ENCODE assay signal across 13 cellular contexts in the genomic region with DNA sequence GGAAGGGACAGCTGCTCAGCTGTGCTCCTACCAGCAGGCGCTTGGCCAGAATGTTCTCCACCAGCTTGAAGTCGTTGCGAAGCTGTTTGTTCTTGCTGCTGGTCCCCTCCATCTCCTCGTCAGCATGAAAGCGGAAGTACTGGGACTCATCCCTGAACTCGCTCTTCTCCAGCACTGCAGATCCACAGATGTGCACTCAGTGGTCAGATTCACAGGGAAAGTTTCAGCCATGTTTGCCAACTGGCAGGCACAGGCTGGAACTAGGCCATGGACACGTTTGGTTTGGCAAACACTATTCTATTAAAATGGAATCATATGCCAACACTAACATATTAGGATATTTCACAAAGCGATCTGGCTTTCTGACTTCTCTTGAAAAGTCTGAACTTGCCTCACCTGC.
DNase-seq lines count a peak whose midpoint lies in the region; ATAC-seq and TF ChIP-seq lines count a peak whose summit lies in the region.
"Had no signal": no experiment of that assay in that cellular context is flagged by ENCODE, and none has a peak within 500 bp of the region (broad histone marks: within the 10 kb centered on the region; RNA-seq: fewer than 3 reads in every experiment).

No MANE protein-coding gene starts in this region.

- DNase-seq in NCI-H2171 treated with DMSO at 0.1 percent for 48 hours (lab: John Stamatoyannopoulos, UW) (peak; percentile 28), NCI-H2171 (lab: John Stamatoyannopoulos, UW) (no peak), PC-3 (no peak), dermis microvascular lymphatic vessel endothelial cell (ENCODE audit: low read depth in 2 of 2) (peak; percentile 56 to 77), Right ventricle myocardium superior (no peak), cardiac septum (ENCODE audit: low spot score) (no peak), Caco-2 (no peak)
- DNase-seq: brain microvascular endothelial cell, DND-41, lower lobe of right lung, thyroid gland had no signal

- no peak overlapping the region for H2AFZ ChIP-seq in PC-3 (ENCODE audit: low read length)

- BruUV-seq in PC-3 (replicated peaks; lab: Mats Ljungman, UMichigan) (no TSS peak), Caco-2 (replicated peaks; lab: Mats Ljungman, UMichigan) (no TSS peak)

- H3K36me3 Mint-ChIP-seq in stimulated activated memory B cell treated with anti-CD40 and anti-IgM and Interleukin-4, amounts not matched to agents 10 μg/mL and 1 μg/mL and 100 μg/mL, for 72 hours = peaks cover 89% of the 10 kb centered on the region
- peaks cover 10% of the 10 kb centered on the region for H3K36me3 Mint-ChIP-seq in Caco-2 (ENCODE audit: insufficient read depth, unreplicated experiment)

- no peak overlapping the region for H3K27ac ChIP-seq in PC-3 (ENCODE audit: low read length)
- H3K27ac ChIP-seq: brain microvascular endothelial cell, epithelial cell of prostate, lower lobe of right lung, thyroid gland had no signal

- H3K4me3 ChIP-seq in PC-3 (ENCODE audit: low read length) (no peak overlapping the region), Caco-2 (ENCODE audit: low read depth, low read length) (no peak overlapping the region)
- H3K4me3 ChIP-seq: lower lobe of right lung, thyroid gland had no signal

- no peak overlapping the region for H3K9ac ChIP-seq in PC-3 (ENCODE audit: low read length)

- no peak overlapping the region for H3K4me2 ChIP-seq in PC-3 (ENCODE audit: low read length)

- no peaks in the 10 kb centered on the region for H3K9me2 ChIP-seq in PC-3 (replicated peaks; ENCODE audit: low read length)

- H3K9me3 ChIP-seq in PC-3 (ENCODE audit: low read length) (no peaks in the 10 kb centered on the region), Caco-2 (peaks cover 5% of the 10 kb centered on the region; the same call in 1 of the 2 replicates)
- H3K9me3 ChIP-seq: lower lobe of right lung, thyroid gland had no signal

- TF ChIP-seq CTCF in PC-3 (conservative IDR thresholded peaks at IDR 0.05; ENCODE audit: low read depth, low read length) (no peak), Caco-2 (IDR thresholded peaks at IDR 0.05; ENCODE audit: insufficient read depth in 1 of 2, low read depth in 1 of 2, low read length in 1 of 2, severe bottlenecking in 1 of 2, unreplicated experiment in 1 of 2) (no peak)

- CTCF ChIA-PET in PC-3 (lab: Charles Lee) (no interaction called here), Caco-2 (lab: Charles Lee) (interaction anchor here (0.5 to 0.8 kb wide), 2 partner anchors 8 to 237 kb away, joined by 3 to 5 read pairs; no protein-coding TSS in a partner anchor)

- H3K27me3 ChIP-seq in PC-3 (ENCODE audit: low read length) (no peaks in the 10 kb centered on the region), Caco-2 (replicated peaks; ENCODE audit: control insufficient read depth, insufficient read depth, low read length) (no peaks in the 10 kb centered on the region)
- H3K27me3 ChIP-seq: brain microvascular endothelial cell, thyroid gland had no signal

- H3K27me3 Mint-ChIP-seq in stimulated activated memory B cell treated with anti-CD40 and anti-IgM and Interleukin-4, amounts not matched to agents 10 μg/mL and 1 μg/mL and 100 μg/mL, for 72 hours = no peaks in the 10 kb centered on the region
- no peaks in the 10 kb centered on the region for H3K27me3 Mint-ChIP-seq in Caco-2 (ENCODE audit: insufficient read depth, unreplicated experiment)

- no peak overlapping the region for H3K4me3 Mint-ChIP-seq in stimulated activated memory B cell treated with anti-CD40 and anti-IgM and Interleukin-4, amounts not matched to agents 10 μg/mL and 1 μg/mL and 100 μg/mL, for 72 hours
- no peak overlapping the region for H3K4me3 Mint-ChIP-seq in Caco-2 (ENCODE audit: unreplicated experiment)

- intact Hi-C loops in PC-3 (cut with micrococcal nuclease) (loop anchor here (10.0 kb wide), 1 partner anchor 135 kb away; no protein-coding TSS in a partner anchor), Right ventricle myocardium superior (cut with DNase I) (no loop called here), cardiac septum (cut with DNase I) (no loop called here), Caco-2 (cut with micrococcal nuclease; ENCODE audit: unreplicated experiment) (loop anchor here (5.0 kb wide), 2 partner anchors 67 to 132 kb away; no protein-coding TSS in a partner anchor)

- peaks cover 34% of the 10 kb centered on the region for H3K4me1 Mint-ChIP-seq in stimulated activated memory B cell treated with anti-CD40 and anti-IgM and Interleukin-4, amounts not matched to agents 10 μg/mL and 1 μg/mL and 100 μg/mL, for 72 hours
- H3K4me1 Mint-ChIP-seq in Caco-2 (ENCODE audit: low read depth, unreplicated experiment) = peaks cover 6% of the 10 kb centered on the region

- H4K20me1 ChIP-seq in PC-3 (ENCODE audit: low read length) = no peaks in the 10 kb centered on the region

- peak overlapping the region; percentile 73 for H3K27ac Mint-ChIP-seq in stimulated activated memory B cell treated with anti-CD40 and anti-IgM and Interleukin-4, amounts not matched to agents 10 μg/mL and 1 μg/mL and 100 μg/mL, for 72 hours
- no peak overlapping the region for H3K27ac Mint-ChIP-seq in Caco-2 (ENCODE audit: unreplicated experiment)

- no peaks in the 10 kb centered on the region for H3K9me3 Mint-ChIP-seq in stimulated activated memory B cell treated with anti-CD40 and anti-IgM and Interleukin-4, amounts not matched to agents 10 μg/mL and 1 μg/mL and 100 μg/mL, for 72 hours
- H3K9me3 Mint-ChIP-seq in Caco-2 (ENCODE audit: unreplicated experiment) = peaks cover 6% of the 10 kb centered on the region

- H3K36me3 ChIP-seq in PC-3 (ENCODE audit: low read depth, low read length) (no peaks in the 10 kb centered on the region), Caco-2 (ENCODE audit: control insufficient read depth, insufficient read depth, low read length) (no peaks in the 10 kb centered on the region)

- H3F3A ChIP-seq in PC-3 (ENCODE audit: low read length, unreplicated experiment) = no peaks in the 10 kb centered on the region

- ATAC-seq in PC-3 (0 out of 2 replicates have a peak, but pooled peaks have one; percentile 3), Right ventricle myocardium superior (ENCODE audit: poor library complexity) (no peak)
- no peak for ATAC-seq in stimulated activated memory B cell treated with anti-CD40 and anti-IgM and Interleukin-4, amounts not matched to agents 10 μg/mL and 1 μg/mL and 100 μg/mL, for 72 hours
- ATAC-seq: lower lobe of right lung had no signal

- H3K4me1 ChIP-seq in PC-3 (ENCODE audit: insufficient read depth, low read length) (no peaks in the 10 kb centered on the region), Caco-2 (no peaks in the 10 kb centered on the region)
- H3K4me1 ChIP-seq: thyroid gland had no signal

- no peaks in the 10 kb centered on the region for H3K79me2 ChIP-seq in PC-3 (ENCODE audit: low read length)

- POLR2A ChIA-PET in PC-3 (lab: Charles Lee; ENCODE audit: unreplicated experiment) = no interaction called here
- POLR2A ChIA-PET in Caco-2 (lab: Charles Lee) = no interaction called here

Comparison
In these comparisons a context has a peak if more than half of its experiments do, and no peak if none do; other contexts are left out.
1. DNase-seq: peak in NCI-H2171 treated with DMSO at 0.1 percent for 48 hours (single experiment) and dermis microvascular lymphatic vessel endothelial cell (2 of 2); none in NCI-H2171 (single experiment), PC-3 (single experiment), Right ventricle myocardium superior (single experiment), cardiac septum (single experiment) and Caco-2 (0 of 2).
2. intact Hi-C loops: an anchor here in PC-3 (10.0 kb wide) and Caco-2 (5.0 kb wide); none called in Right ventricle myocardium superior and cardiac septum.